1 cellular context compared by ENCODE assay signal in the genomic region with DNA sequence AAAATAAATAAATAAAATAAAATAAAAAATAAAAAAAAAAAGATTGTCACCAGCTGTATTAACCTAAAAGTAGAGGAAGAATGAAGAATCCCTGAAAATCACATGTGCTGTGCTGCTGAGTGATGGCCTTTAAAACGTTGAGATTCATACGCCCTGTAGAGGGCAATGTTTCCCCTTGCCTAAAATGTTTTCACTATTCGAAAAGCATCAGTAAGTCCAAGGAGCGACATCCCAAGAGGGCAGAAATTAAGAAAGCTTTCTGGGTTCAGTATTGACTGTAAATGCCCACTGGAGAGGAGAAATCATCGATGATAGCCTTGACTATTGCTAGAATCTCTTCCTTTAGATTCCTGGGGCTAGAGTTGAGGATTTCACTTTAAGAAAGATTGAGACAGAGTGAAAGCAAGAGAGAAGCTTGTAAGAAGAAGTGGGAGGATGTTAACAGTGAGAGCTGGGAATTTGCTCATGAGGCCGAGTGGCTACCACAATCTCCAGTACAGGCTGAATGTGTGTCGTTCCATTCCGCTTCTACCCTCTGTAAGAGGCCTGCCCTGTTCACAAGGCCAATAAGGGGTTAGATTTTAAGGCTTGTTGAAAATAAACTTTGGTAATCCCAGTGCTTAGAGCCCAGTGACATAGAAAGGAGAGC.
A peak's percentile ranks its signal among the peaks of the same experiment; 100 is the strongest.
TF ChIP-seq lines count a peak whose summit lies in the region.

No MANE protein-coding gene starts in this region.

TF ChIP-seq in K562, 482 proteins besides CTCF, POLR2A, EP300 and RAD21:
- TF ChIP-seq, protein P1, sequence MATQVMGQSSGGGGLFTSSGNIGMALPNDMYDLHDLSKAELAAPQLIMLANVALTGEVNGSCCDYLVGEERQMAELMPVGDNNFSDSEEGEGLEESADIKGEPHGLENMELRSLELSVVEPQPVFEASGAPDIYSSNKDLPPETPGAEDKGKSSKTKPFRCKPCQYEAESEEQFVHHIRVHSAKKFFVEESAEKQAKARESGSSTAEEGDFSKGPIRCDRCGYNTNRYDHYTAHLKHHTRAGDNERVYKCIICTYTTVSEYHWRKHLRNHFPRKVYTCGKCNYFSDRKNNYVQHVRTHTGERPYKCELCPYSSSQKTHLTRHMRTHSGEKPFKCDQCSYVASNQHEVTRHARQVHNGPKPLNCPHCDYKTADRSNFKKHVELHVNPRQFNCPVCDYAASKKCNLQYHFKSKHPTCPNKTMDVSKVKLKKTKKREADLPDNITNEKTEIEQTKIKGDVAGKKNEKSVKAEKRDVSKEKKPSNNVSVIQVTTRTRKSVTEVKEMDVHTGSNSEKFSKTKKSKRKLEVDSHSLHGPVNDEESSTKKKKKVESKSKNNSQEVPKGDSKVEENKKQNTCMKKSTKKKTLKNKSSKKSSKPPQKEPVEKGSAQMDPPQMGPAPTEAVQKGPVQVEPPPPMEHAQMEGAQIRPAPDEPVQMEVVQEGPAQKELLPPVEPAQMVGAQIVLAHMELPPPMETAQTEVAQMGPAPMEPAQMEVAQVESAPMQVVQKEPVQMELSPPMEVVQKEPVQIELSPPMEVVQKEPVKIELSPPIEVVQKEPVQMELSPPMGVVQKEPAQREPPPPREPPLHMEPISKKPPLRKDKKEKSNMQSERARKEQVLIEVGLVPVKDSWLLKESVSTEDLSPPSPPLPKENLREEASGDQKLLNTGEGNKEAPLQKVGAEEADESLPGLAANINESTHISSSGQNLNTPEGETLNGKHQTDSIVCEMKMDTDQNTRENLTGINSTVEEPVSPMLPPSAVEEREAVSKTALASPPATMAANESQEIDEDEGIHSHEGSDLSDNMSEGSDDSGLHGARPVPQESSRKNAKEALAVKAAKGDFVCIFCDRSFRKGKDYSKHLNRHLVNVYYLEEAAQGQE (CRISPR knock-in tag; IDR thresholded peaks at IDR 0.05; ENCODE audit: low read depth), result no peak
- TF ChIP-seq RCOR1 (IDR thresholded peaks at IDR 0.05; ENCODE audit: borderline replicate concordance in 1 of 2, low read depth in 2 of 2, low read length in 2 of 2) (peak in 1 of 2 experiments; percentile 11; a peak in 1 of 4 replicates), JUND (IDR thresholded peaks at IDR 0.05; ENCODE audit: borderline replicate concordance, low read depth, low read length) (no peak), JUND (tag; IDR thresholded peaks at IDR 0.05; ENCODE audit: borderline replicate concordance, low read depth, low read length) (no peak), DNMT1 (IDR thresholded peaks at IDR 0.05) (no peak), KDM4B (IDR thresholded peaks at IDR 0.05; ENCODE audit: borderline replicate concordance in 2 of 2, low read depth in 1 of 2) (no peak), HMG20B (CRISPR knock-in tag; IDR thresholded peaks at IDR 0.05) (no peak), SMC3 (conservative IDR thresholded peaks at IDR 0.05; ENCODE audit: insufficient read depth, low read depth, low read length) (0 out of 2 replicates have a peak, but pooled peaks have one; percentile 35), RNF2 (IDR thresholded peaks at IDR 0.05) (no peak), MEIS2 (IDR thresholded peaks at IDR 0.05; ENCODE audit: partially characterized antibody) (peak; percentile 73)
- TF ChIP-seq, protein P2, sequence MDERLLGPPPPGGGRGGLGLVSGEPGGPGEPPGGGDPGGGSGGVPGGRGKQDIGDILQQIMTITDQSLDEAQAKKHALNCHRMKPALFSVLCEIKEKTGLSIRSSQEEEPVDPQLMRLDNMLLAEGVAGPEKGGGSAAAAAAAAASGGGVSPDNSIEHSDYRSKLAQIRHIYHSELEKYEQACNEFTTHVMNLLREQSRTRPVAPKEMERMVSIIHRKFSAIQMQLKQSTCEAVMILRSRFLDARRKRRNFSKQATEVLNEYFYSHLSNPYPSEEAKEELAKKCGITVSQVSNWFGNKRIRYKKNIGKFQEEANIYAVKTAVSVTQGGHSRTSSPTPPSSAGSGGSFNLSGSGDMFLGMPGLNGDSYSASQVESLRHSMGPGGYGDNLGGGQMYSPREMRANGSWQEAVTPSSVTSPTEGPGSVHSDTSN (CRISPR knock-in tag; IDR thresholded peaks at IDR 0.05; ENCODE audit: low read depth), result no peak
- TF ChIP-seq, protein P2 (tag; conservative IDR thresholded peaks at IDR 0.05; ENCODE audit: low read depth), result peak; percentile 72
- TF ChIP-seq, protein P3, sequence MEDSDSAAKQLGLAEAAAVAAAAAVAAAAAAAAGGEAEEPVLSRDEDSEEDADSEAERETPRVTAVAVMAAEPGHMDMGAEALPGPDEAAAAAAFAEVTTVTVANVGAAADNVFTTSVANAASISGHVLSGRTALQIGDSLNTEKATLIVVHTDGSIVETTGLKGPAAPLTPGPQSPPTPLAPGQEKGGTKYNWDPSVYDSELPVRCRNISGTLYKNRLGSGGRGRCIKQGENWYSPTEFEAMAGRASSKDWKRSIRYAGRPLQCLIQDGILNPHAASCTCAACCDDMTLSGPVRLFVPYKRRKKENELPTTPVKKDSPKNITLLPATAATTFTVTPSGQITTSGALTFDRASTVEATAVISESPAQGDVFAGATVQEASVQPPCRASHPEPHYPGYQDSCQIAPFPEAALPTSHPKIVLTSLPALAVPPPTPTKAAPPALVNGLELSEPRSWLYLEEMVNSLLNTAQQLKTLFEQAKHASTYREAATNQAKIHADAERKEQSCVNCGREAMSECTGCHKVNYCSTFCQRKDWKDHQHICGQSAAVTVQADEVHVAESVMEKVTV (CRISPR knock-in tag; IDR thresholded peaks at IDR 0.05), result 0 out of 2 replicates have a peak, but pooled peaks have one; percentile 13
- TF ChIP-seq, protein P4, sequence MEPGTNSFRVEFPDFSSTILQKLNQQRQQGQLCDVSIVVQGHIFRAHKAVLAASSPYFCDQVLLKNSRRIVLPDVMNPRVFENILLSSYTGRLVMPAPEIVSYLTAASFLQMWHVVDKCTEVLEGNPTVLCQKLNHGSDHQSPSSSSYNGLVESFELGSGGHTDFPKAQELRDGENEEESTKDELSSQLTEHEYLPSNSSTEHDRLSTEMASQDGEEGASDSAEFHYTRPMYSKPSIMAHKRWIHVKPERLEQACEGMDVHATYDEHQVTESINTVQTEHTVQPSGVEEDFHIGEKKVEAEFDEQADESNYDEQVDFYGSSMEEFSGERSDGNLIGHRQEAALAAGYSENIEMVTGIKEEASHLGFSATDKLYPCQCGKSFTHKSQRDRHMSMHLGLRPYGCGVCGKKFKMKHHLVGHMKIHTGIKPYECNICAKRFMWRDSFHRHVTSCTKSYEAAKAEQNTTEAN (CRISPR knock-in tag; IDR thresholded peaks at IDR 0.05), result no peak
- TF ChIP-seq, protein P5, sequence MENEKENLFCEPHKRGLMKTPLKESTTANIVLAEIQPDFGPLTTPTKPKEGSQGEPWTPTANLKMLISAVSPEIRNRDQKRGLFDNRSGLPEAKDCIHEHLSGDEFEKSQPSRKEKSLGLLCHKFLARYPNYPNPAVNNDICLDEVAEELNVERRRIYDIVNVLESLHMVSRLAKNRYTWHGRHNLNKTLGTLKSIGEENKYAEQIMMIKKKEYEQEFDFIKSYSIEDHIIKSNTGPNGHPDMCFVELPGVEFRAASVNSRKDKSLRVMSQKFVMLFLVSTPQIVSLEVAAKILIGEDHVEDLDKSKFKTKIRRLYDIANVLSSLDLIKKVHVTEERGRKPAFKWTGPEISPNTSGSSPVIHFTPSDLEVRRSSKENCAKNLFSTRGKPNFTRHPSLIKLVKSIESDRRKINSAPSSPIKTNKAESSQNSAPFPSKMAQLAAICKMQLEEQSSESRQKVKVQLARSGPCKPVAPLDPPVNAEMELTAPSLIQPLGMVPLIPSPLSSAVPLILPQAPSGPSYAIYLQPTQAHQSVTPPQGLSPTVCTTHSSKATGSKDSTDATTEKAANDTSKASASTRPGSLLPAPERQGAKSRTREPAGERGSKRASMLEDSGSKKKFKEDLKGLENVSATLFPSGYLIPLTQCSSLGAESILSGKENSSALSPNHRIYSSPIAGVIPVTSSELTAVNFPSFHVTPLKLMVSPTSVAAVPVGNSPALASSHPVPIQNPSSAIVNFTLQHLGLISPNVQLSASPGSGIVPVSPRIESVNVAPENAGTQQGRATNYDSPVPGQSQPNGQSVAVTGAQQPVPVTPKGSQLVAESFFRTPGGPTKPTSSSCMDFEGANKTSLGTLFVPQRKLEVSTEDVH (IDR thresholded peaks at IDR 0.05; ENCODE audit: low read depth, partially characterized antibody), result no peak
